27 cellular contexts compared by ENCODE assay signal in genomic region chr6:135047324-135047723, GRCh38. TPM values are rescaled to one million over a fixed set of nuclear protein-coding genes. Genes with fewer than 3 reads are reported as not detected.
DNase-seq lines count a peak whose midpoint lies in the region; ATAC-seq and TF ChIP-seq lines count a peak whose summit lies in the region.
"Had no signal": no experiment of that assay in that cellular context is flagged by ENCODE, and none has a peak within 500 bp of the region (broad histone marks: within the 10 kb centered on the region; RNA-seq: fewer than 3 reads in every experiment).

No MANE protein-coding gene starts in this region.

- BruUV-seq in PC-3 (replicated peaks; lab: Mats Ljungman, UMichigan): no TSS peak

- no peak for ATAC-seq in CD4-positive, alpha-beta T cell (ENCODE audit: poor library complexity)
- ATAC-seq in activated CD8-positive, alpha-beta T cell treated with anti-CD3 and anti-CD28 coated beads for 36 hours: peak; percentile 61
- ATAC-seq in PC-3 (no peak), HG02981 (IDR thresholded peaks at IDR 0.05; ENCODE audit: unreplicated experiment) (no peak)
- ATAC-seq: left lung, Panc1, right lobe of liver had no signal

- H4K20me1 ChIP-seq in PC-3 (ENCODE audit: low read length): peaks cover 13% of the 10 kb centered on the region; the same call in 1 of the 2 replicates

- no peak overlapping the region for H2AFZ ChIP-seq in PC-3 (ENCODE audit: low read length)
- H2AFZ ChIP-seq: parathyroid adenoma had no signal

- peaks cover 42% of the 10 kb centered on the region for H3K36me3 Mint-ChIP-seq in T-helper 1 cell treated with Interleukin-12 subunit alpha and Interleukin-12 subunit beta and Interleukin-4 antibody, amounts not matched to agents 30 μg/mL and 1 μg/mL, for 36 hours (ENCODE audit: low read depth)
- H3K36me3 Mint-ChIP-seq in CD4-positive, alpha-beta T cell (ENCODE audit: low read depth): peaks cover 72% of the 10 kb centered on the region
- peaks cover 62% of the 10 kb centered on the region for H3K36me3 Mint-ChIP-seq in activated CD8-positive, alpha-beta T cell treated with anti-CD3 and anti-CD28 coated beads for 36 hours (ENCODE audit: low read depth)
- H3K36me3 Mint-ChIP-seq in neural crest cell (ENCODE audit: low read depth): peaks cover 3% of the 10 kb centered on the region

- H3K27me3 ChIP-seq in CD4-positive, alpha-beta T cell (ENCODE audit: control insufficient read depth, insufficient read depth, low read length): no peaks in the 10 kb centered on the region
- no peaks in the 10 kb centered on the region for H3K27me3 ChIP-seq in PC-3 (ENCODE audit: low read length)
- H3K27me3 ChIP-seq: left lung, right lobe of liver, stomach, tibial artery had no signal

- H3K4me1 ChIP-seq in PC-3 (ENCODE audit: insufficient read depth, low read length): no peaks in the 10 kb centered on the region

- TF ChIP-seq CTCF in CD4-positive, alpha-beta T cell (IDR thresholded peaks at IDR 0.05): no peak
- TF ChIP-seq CTCF in activated CD8-positive, alpha-beta T cell treated with anti-CD3 and anti-CD28 coated beads for 36 hours (IDR thresholded peaks at IDR 0.05): no peak
- TF ChIP-seq CTCF in neural crest cell (conservative IDR thresholded peaks at IDR 0.05) (no peak), PC-3 (conservative IDR thresholded peaks at IDR 0.05; ENCODE audit: low read depth, low read length) (no peak)

- no peaks in the 10 kb centered on the region for H3F3A ChIP-seq in PC-3 (ENCODE audit: low read length, unreplicated experiment)

- no peaks in the 10 kb centered on the region for H3K36me3 ChIP-seq in PC-3 (ENCODE audit: low read depth, low read length)

- intact Hi-C loops in CD4-positive, alpha-beta T cell (cut with DNase I, micrococcal nuclease): loop anchor here in 1 of 2 experiments (5.0 kb wide), 1 partner anchor 135 kb away; the partner anchor contains the start of gene MYB
- intact Hi-C loops in activated CD8-positive, alpha-beta T cell treated with anti-CD3 and anti-CD28 coated beads for 36 hours (cut with micrococcal nuclease): no loop called here
- intact Hi-C loops in PC-3 (cut with micrococcal nuclease): no loop called here

- H3K27ac Mint-ChIP-seq in T-helper 1 cell treated with Interleukin-12 subunit alpha and Interleukin-12 subunit beta and Interleukin-4 antibody, amounts not matched to agents 30 μg/mL and 1 μg/mL, for 36 hours: no peak overlapping the region
- peak overlapping the region; percentile 55 for H3K27ac Mint-ChIP-seq in CD4-positive, alpha-beta T cell
- H3K27ac Mint-ChIP-seq in activated CD8-positive, alpha-beta T cell treated with anti-CD3 and anti-CD28 coated beads for 36 hours: peak overlapping the region; percentile 11
- peak overlapping the region; percentile 3 for H3K27ac Mint-ChIP-seq in neural crest cell (ENCODE audit: unreplicated experiment)
- H3K27ac Mint-ChIP-seq: activated naive CD4-positive, alpha-beta T cell treated with anti-CD3 and anti-CD28 coated beads for 36 hours; nephron progenitor cell had no signal

- H3K27me3 Mint-ChIP-seq in T-helper 1 cell treated with Interleukin-12 subunit alpha and Interleukin-12 subunit beta and Interleukin-4 antibody, amounts not matched to agents 30 μg/mL and 1 μg/mL, for 36 hours (ENCODE audit: low read depth): no peaks in the 10 kb centered on the region
- H3K27me3 Mint-ChIP-seq in CD4-positive, alpha-beta T cell: no peaks in the 10 kb centered on the region
- H3K27me3 Mint-ChIP-seq in activated CD8-positive, alpha-beta T cell treated with anti-CD3 and anti-CD28 coated beads for 36 hours: no peaks in the 10 kb centered on the region
- no peaks in the 10 kb centered on the region for H3K27me3 Mint-ChIP-seq in neural crest cell (ENCODE audit: low read depth)

- DNase-seq in T-helper 1 cell: no peak
- no peak for DNase-seq in CD4-positive, alpha-beta T cell
- no peak for DNase-seq in activated CD8-positive, alpha-beta T cell treated with anti-CD3 and anti-CD28 coated beads for 36 hours
- DNase-seq in neural crest cell (ENCODE audit: low read depth, low spot score): no peak
- no peak for DNase-seq in PC-3
- no peak for DNase-seq in mesenteric fat pad (ENCODE audit: low spot score)
- DNase-seq: activated CD4-positive, alpha-beta T cell treated with anti-CD3 and anti-CD28 coated beads for 4 hours; activated CD8-positive, alpha-beta memory T cell treated with anti-CD3 and anti-CD28 coated beads, Interleukin-2, amount 50 U/mL, for 4 hours; activated naive CD4-positive, alpha-beta T cell treated with anti-CD3 and anti-CD28 coated beads for 36 hours; DMS79; hypothalamus; left lung; MV-4-11; NCI-H146; NCI-H510A; nephron progenitor cell; right lobe of liver; SHP77 treated with DMSO at 0.1 percent for 48 hours; stimulated activated CD4-positive, alpha-beta T cell treated with anti-CD3 and anti-CD28 coated beads, Interleukin-12 subunit alpha, Interleukin-12 subunit beta, amount 100 ng/mL, for 4 hours; stimulated activated CD4-positive, alpha-beta T cell treated with anti-CD3 and anti-CD28 coated beads, Interleukin-4, amount 100 ng/mL, for 24 hours; stomach; tibial artery had no signal

- POLR2A ChIA-PET in CD4-positive, alpha-beta T cell (lab: Charles Lee): no interaction called here
- POLR2A ChIA-PET in activated CD8-positive, alpha-beta T cell treated with anti-CD3 and anti-CD28 coated beads for 36 hours (lab: Charles Lee): interaction anchor here (0.8 to 1.5 kb wide), 3 partner anchors 39 to 175 kb away, joined by 3 to 6 read pairs (median 3); no protein-coding TSS in a partner anchor
- POLR2A ChIA-PET in PC-3 (lab: Charles Lee; ENCODE audit: unreplicated experiment): no interaction called here

- peak overlapping the region; percentile 1 for H3K4me3 Mint-ChIP-seq in T-helper 1 cell treated with Interleukin-12 subunit alpha and Interleukin-12 subunit beta and Interleukin-4 antibody, amounts not matched to agents 30 μg/mL and 1 μg/mL, for 36 hours
- peak overlapping the region; percentile 1 for H3K4me3 Mint-ChIP-seq in CD4-positive, alpha-beta T cell
- no peak overlapping the region for H3K4me3 Mint-ChIP-seq in activated CD8-positive, alpha-beta T cell treated with anti-CD3 and anti-CD28 coated beads for 36 hours
- no peak overlapping the region for H3K4me3 Mint-ChIP-seq in neural crest cell
- H3K4me3 Mint-ChIP-seq: activated naive CD4-positive, alpha-beta T cell treated with anti-CD3 and anti-CD28 coated beads for 36 hours; nephron progenitor cell had no signal

- CTCF ChIA-PET in CD4-positive, alpha-beta T cell (lab: Charles Lee): no interaction called here
- CTCF ChIA-PET in activated CD8-positive, alpha-beta T cell treated with anti-CD3 and anti-CD28 coated beads for 36 hours (lab: Charles Lee): interaction anchor here (1.9 to 2.5 kb wide), 2 partner anchors 8 to 107 kb away, joined by 6 to 8 read pairs; partner anchors contain the start of gene HBS1L
- CTCF ChIA-PET in PC-3 (lab: Charles Lee): no interaction called here

- H3K9me3 ChIP-seq in CD4-positive, alpha-beta T cell (ENCODE audit: control insufficient read depth, low read length): no peaks in the 10 kb centered on the region
- H3K9me3 ChIP-seq in PC-3 (ENCODE audit: low read length): no peaks in the 10 kb centered on the region
- H3K9me3 ChIP-seq: left lung, right lobe of liver, stomach, tibial artery had no signal

- H3K27ac ChIP-seq in CD4-positive, alpha-beta T cell (ENCODE audit: low read depth, low read length): no peak overlapping the region
- no peak overlapping the region for H3K27ac ChIP-seq in PC-3 (ENCODE audit: low read length)
- H3K27ac ChIP-seq: 22Rv1, left lung, parathyroid adenoma, right lobe of liver, stomach, tibial artery had no signal

- H3K4me3 ChIP-seq in PC-3 (ENCODE audit: low read length): no peak overlapping the region
- H3K4me3 ChIP-seq: left lung, right lobe of liver, stomach, tibial artery had no signal

- H3K4me1 Mint-ChIP-seq in T-helper 1 cell treated with Interleukin-12 subunit alpha and Interleukin-12 subunit beta and Interleukin-4 antibody, amounts not matched to agents 30 μg/mL and 1 μg/mL, for 36 hours (ENCODE audit: low read depth): peaks cover 60% of the 10 kb centered on the region
- H3K4me1 Mint-ChIP-seq in CD4-positive, alpha-beta T cell (ENCODE audit: low read depth): peaks cover 76% of the 10 kb centered on the region
- peaks cover 74% of the 10 kb centered on the region for H3K4me1 Mint-ChIP-seq in activated CD8-positive, alpha-beta T cell treated with anti-CD3 and anti-CD28 coated beads for 36 hours (ENCODE audit: low read depth)
- peaks cover 5% of the 10 kb centered on the region for H3K4me1 Mint-ChIP-seq in neural crest cell

- H3K9me2 ChIP-seq in PC-3 (replicated peaks; ENCODE audit: low read length): no peaks in the 10 kb centered on the region

- H3K9me3 Mint-ChIP-seq in T-helper 1 cell treated with Interleukin-12 subunit alpha and Interleukin-12 subunit beta and Interleukin-4 antibody, amounts not matched to agents 30 μg/mL and 1 μg/mL, for 36 hours: no peaks in the 10 kb centered on the region
- no peaks in the 10 kb centered on the region for H3K9me3 Mint-ChIP-seq in CD4-positive, alpha-beta T cell
- no peaks in the 10 kb centered on the region for H3K9me3 Mint-ChIP-seq in activated CD8-positive, alpha-beta T cell treated with anti-CD3 and anti-CD28 coated beads for 36 hours
- no peaks in the 10 kb centered on the region for H3K9me3 Mint-ChIP-seq in neural crest cell
- H3K9me3 Mint-ChIP-seq: activated naive CD4-positive, alpha-beta T cell treated with anti-CD3 and anti-CD28 coated beads for 36 hours; nephron progenitor cell had no signal

- no peak overlapping the region for H3K4me2 ChIP-seq in PC-3 (ENCODE audit: low read length)

- H3K9ac ChIP-seq in PC-3 (ENCODE audit: low read length): no peak overlapping the region
- H3K9ac ChIP-seq: parathyroid adenoma had no signal

- H3K79me2 ChIP-seq in PC-3 (ENCODE audit: low read length): peaks cover 94% of the 10 kb centered on the region

RNA-seq across cellular contexts. Expression of gene HBS1L, which starts 7.3 kb away (rescaled TPM):
- total RNA-seq in CD4-positive, alpha-beta T cell: 100 to 1,000 TPM; 106 to 117 TPM
- 100 to 1,000 TPM; 146 to 147 TPM for total RNA-seq in activated CD8-positive, alpha-beta T cell treated with anti-CD3 and anti-CD28 coated beads for 36 hours
- total RNA-seq in neural crest cell (82.6 and 83.3 TPM in 2 replicates), PC-3 (2014; rRNA removed) (44.9 and 53.2 TPM in 2 replicates), mesenteric fat pad (66.4 TPM)

Comparison
In these comparisons a context has a peak if more than half of its experiments do, and no peak if none do; other contexts are left out.
1. H3K4me3 Mint-ChIP-seq: peak in T-helper 1 cell treated with Interleukin-12 subunit alpha and Interleukin-12 subunit beta and Interleukin-4 antibody, amounts not matched to agents 30 μg/mL and 1 μg/mL, for 36 hours (single experiment) and CD4-positive, alpha-beta T cell (single experiment); none in activated CD8-positive, alpha-beta T cell treated with anti-CD3 and anti-CD28 coated beads for 36 hours (single experiment) and neural crest cell (single experiment).